Comparison of ENCODE assay signal across 8 cellular contexts in the genomic region with DNA sequence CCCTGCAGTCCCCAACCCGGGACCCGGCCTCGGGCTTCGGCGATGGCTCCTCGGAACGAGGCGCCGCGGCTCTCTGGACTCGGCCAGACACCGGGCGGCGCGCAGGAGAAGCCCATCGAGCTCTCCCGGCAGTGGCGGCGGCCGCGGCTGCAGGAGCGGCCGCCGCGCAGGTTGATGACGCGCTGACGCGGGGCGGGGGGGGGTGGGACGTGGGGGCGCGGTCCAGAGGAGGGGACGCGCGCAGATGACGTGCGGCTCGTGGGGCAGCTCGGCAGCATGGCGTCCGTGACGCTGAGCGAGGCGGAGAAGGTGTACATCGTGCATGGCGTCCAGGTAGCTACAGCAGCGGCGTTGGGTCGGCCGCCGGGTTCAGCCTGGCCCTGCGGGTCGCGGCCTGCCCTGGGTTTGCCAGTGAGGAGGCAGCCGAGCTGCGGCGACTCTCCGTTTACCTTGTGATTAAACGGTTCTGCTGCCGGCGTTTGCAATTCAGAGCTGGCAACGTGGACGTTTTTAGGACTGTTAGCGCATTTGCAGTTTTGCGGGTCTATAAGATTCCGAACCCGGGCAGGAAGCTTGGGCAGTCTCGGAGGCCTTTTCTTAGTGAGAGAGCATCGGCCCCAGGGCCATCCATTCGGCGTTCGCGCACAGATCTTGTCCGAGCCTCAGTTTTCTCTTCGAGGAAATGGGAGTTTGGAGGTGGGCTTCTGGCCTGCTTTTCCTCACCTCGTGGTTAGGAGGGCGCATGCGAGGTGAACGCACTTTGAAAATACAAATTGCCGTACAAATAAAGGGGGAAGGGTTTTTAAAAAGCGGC. TPM values are rescaled to one million over a fixed set of nuclear protein-coding genes. Genes with fewer than 3 reads are reported as not detected.
DNase-seq lines count a peak whose midpoint lies in the region; ATAC-seq and TF ChIP-seq lines count a peak whose summit lies in the region.

A gene (plus strand): TSS at position 243 of the 814 bp plus-strand sequence. CDS start 34 bp downstream, at position 277.
A gene with protein sequence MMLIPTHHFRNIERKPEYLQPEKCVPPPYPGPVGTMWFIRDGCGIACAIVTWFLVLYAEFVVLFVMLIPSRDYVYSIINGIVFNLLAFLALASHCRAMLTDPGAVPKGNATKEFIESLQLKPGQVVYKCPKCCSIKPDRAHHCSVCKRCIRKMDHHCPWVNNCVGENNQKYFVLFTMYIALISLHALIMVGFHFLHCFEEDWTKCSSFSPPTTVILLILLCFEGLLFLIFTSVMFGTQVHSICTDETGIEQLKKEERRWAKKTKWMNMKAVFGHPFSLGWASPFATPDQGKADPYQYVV (minus strand): TSS at position 173 of the 814 bp plus-strand sequence. CDS start 16,738 bp downstream, outside the sequence.

- H3K9me3 Mint-ChIP-seq in CD14-positive monocyte: no peaks in the 10 kb centered on the region
- H3K9me3 Mint-ChIP-seq in effector memory CD8-positive, alpha-beta T cell: no peaks in the 10 kb centered on the region

- DNase-seq in CD14-positive monocyte (ENCODE audit: low spot score) (peak; percentile 82), mesenchymal stem cell (peak; percentile 88)
- DNase-seq in NK-92 treated with Interleukin-12 subunit alpha and Interleukin-12 subunit beta, amount 100 ng/mL, for 24 hours (lab: John Stamatoyannopoulos, UW): peak; percentile 73
- DNase-seq in activated CD8-positive, alpha-beta memory T cell treated with anti-CD3 and anti-CD28 coated beads for 4 hours (ENCODE audit: low read depth in 2 of 2): peak; percentile 72 to 77
- peak; percentile 77 to 81 (median 80) for DNase-seq in effector memory CD8-positive, alpha-beta T cell
- DNase-seq in stimulated activated CD8-positive, alpha-beta memory T cell treated with anti-CD3 and anti-CD28 coated beads, Interleukin-12 subunit alpha, Interleukin-12 subunit beta, amount 100 ng/mL, for 24 hours (ENCODE audit: extremely low read depth): peak; percentile 72

- peak within 1 kb of the TSS; percentile 77 for H2BK120ac ChIP-seq in mesenchymal stem cell (ENCODE audit: low read depth, low read length)

- peak within 1 kb of the TSS; percentile 88 to 95 for H3K18ac ChIP-seq in mesenchymal stem cell (ENCODE audit: low read depth in 1 of 2, low read length in 2 of 2)

- peak within 1 kb of the TSS in 1 of 2 experiments; percentile 14 for H3K23ac ChIP-seq in mesenchymal stem cell (ENCODE audit: low read length in 2 of 2)

- H3K27ac ChIP-seq in mesenchymal stem cell (ENCODE audit: low read length, poor library complexity, severe bottlenecking): peak within 1 kb of the TSS; percentile 63

- H3K4me3 ChIP-seq in mesenchymal stem cell (ENCODE audit: insufficient read depth in 1 of 2, low read depth in 1 of 2, low read length in 2 of 2): peak within 1 kb of the TSS; percentile 94 to 100

- H2BK15ac ChIP-seq in mesenchymal stem cell (ENCODE audit: low read depth, poor library complexity, severe bottlenecking): no peak within 1 kb of the TSS

- H2BK12ac ChIP-seq in mesenchymal stem cell (ENCODE audit: low read length in 2 of 2): peak within 1 kb of the TSS in 1 of 2 experiments; percentile 39

- H3K36me3 Mint-ChIP-seq in CD14-positive monocyte: peaks cover 3 to 16% of the 10 kb centered on the region in 2 donors
- peaks cover 17% of the 10 kb centered on the region for H3K36me3 Mint-ChIP-seq in effector memory CD8-positive, alpha-beta T cell (ENCODE audit: insufficient read depth)

- H3K27ac Mint-ChIP-seq in CD14-positive monocyte: peak within 1 kb of the TSS; percentile 92 to 98 (median 95)
- H3K27ac Mint-ChIP-seq in effector memory CD8-positive, alpha-beta T cell: peak within 1 kb of the TSS; percentile 97 to 98

- WGBS in mesenchymal stem cell: under 1% methylated on average over 79 of the region's 82 CpGs

- peak within 1 kb of the TSS; percentile 86 for H2AFZ ChIP-seq in mesenchymal stem cell (ENCODE audit: low read depth, low read length)

- peak within 1 kb of the TSS; percentile 93 for H4K91ac ChIP-seq in mesenchymal stem cell (ENCODE audit: low read length)

- peak within 1 kb of the TSS; percentile 93 for H3K4me2 ChIP-seq in mesenchymal stem cell (ENCODE audit: low read length, poor library complexity, severe bottlenecking)

- peak within 1 kb of the TSS; percentile 99 for H3K9ac ChIP-seq in mesenchymal stem cell (ENCODE audit: low read length)

- peaks cover 6% of the 10 kb centered on the region for H3K4me1 ChIP-seq in mesenchymal stem cell (ENCODE audit: control insufficient read depth, insufficient read depth, low read depth, low read length)

- H4K8ac ChIP-seq in mesenchymal stem cell (ENCODE audit: low read length): peak within 1 kb of the TSS; percentile 85

- H2AK5ac ChIP-seq in mesenchymal stem cell (ENCODE audit: low read length, severe bottlenecking): no peak within 1 kb of the TSS

- H3K14ac ChIP-seq in mesenchymal stem cell (ENCODE audit: low read length in 2 of 2): peak within 1 kb of the TSS in 1 of 2 experiments; percentile 12

- peaks cover 0 to 3% (median 0%) of the 10 kb centered on the region in 3 donors for H3K27me3 Mint-ChIP-seq in CD14-positive monocyte (ENCODE audit: low read depth in 3 of 3)
- H3K27me3 Mint-ChIP-seq in effector memory CD8-positive, alpha-beta T cell: no peaks in the 10 kb centered on the region

- peak within 1 kb of the TSS; percentile 95 to 97 for H3K4me3 Mint-ChIP-seq in CD14-positive monocyte
- peak within 1 kb of the TSS; percentile 94 to 97 for H3K4me3 Mint-ChIP-seq in effector memory CD8-positive, alpha-beta T cell

- no peaks in the 10 kb centered on the region for H3K27me3 ChIP-seq in mesenchymal stem cell (ENCODE audit: control insufficient read depth in 1 of 2, insufficient read depth in 1 of 2, low read length in 2 of 2)

- intact Hi-C loops in CD14-positive monocyte (cut with micrococcal nuclease): no loop called here

- ATAC-seq in GM19351 (IDR thresholded peaks at IDR 0.05; ENCODE audit: unreplicated experiment): peak; percentile 72
- ATAC-seq in HG03469 (IDR thresholded peaks at IDR 0.05; ENCODE audit: unreplicated experiment): peak; percentile 70
- peak; percentile 95 for ATAC-seq in effector memory CD8-positive, alpha-beta T cell (replicated peaks)

- TF ChIP-seq CTCF in CD14-positive monocyte (IDR thresholded peaks at IDR 0.05): no peak

- H3K79me1 ChIP-seq in mesenchymal stem cell (replicated peaks; ENCODE audit: low read length, poor library complexity, severe bottlenecking): peaks cover 28% of the 10 kb centered on the region

- peaks cover 0 to 3% of the 10 kb centered on the region in 2 experiments for H3K36me3 ChIP-seq in mesenchymal stem cell (ENCODE audit: control insufficient read depth in 1 of 2, insufficient read depth in 2 of 2, low read depth in 1 of 2, low read length in 2 of 2)

- H3K4me1 Mint-ChIP-seq in CD14-positive monocyte: peaks cover 52% of the 10 kb centered on the region
- H3K4me1 Mint-ChIP-seq in effector memory CD8-positive, alpha-beta T cell (ENCODE audit: low read depth in 2 of 2): peaks cover 38 to 55% of the 10 kb centered on the region in 2 donors

- no peaks in the 10 kb centered on the region for H3K9me3 ChIP-seq in mesenchymal stem cell (ENCODE audit: control insufficient read depth, low read length)

- H3K4ac ChIP-seq in mesenchymal stem cell (ENCODE audit: low read depth in 1 of 2, low read length in 2 of 2): peak within 1 kb of the TSS; percentile 73 to 85

- H2BK5ac ChIP-seq in mesenchymal stem cell (ENCODE audit: low read depth, low read length, poor library complexity, severe bottlenecking): peak within 1 kb of the TSS; percentile 63

RNA-seq across cellular contexts. Expression of the first gene that starts in this region (rescaled TPM):
- polyA plus RNA-seq in CD14-positive monocyte: 10 to 100 TPM; 16.8 to 18.8 TPM
- polyA plus RNA-seq in mesenchymal stem cell (2013, experiment 1 of 2): 26.9 TPM
- polyA plus RNA-seq in mesenchymal stem cell (2013, experiment 2 of 2): 28.5 TPM

RNA-seq across cellular contexts. Expression of the second gene that starts in this region (rescaled TPM):
- polyA plus RNA-seq in CD14-positive monocyte: 10 to 100 TPM; 52.1 to 61.3 TPM
- 38.5 TPM for polyA plus RNA-seq in mesenchymal stem cell (2013, experiment 1 of 2)
- polyA plus RNA-seq in mesenchymal stem cell (2013, experiment 2 of 2): 39.8 TPM

Comparison
In these comparisons a context has a peak if more than half of its experiments do, and no peak if none do; other contexts are left out.
1. Peak in every context shown above with its lines: DNase-seq, ATAC-seq, H3K4me3 ChIP-seq and H3K27ac ChIP-seq.